9 cellular contexts compared by ENCODE assay signal in the genomic region with DNA sequence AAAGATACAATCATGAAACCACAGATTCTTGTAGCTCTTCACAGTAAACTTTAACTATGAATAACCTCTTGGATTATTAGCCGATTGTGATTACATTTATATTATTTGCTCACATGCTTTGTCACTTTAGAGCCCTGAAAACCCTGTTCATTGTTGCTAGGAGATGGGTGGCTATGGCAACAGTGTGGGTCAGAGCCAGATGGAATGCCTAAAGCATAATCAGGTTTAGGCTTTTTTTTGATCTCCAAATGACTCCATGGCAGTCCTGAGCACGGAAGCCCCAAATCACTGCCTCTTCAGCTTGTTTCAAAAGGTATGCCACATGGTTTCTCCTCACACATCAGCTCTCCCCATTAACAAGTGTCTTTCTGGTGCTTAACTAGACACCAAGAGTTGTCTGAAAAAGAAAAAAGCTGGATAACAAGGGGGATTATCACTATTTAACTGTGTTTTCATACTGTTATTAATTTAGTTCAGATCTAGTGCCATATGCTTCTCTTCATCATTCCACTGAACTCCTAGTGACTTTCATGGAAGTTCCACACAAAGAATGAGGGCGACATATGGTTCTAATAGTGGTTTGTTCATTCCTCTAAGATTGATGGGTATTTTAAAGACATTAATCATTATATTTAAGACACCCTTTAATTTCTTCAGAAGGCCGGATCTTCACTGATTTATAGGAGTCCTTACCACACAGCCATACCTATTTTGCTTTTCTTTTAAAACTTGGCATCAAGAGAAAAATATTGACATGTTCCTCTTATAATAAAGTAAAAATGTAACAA.
DNase-seq lines count a peak whose midpoint lies in the region; ATAC-seq lines count a peak whose summit lies in the region.
"Had no signal": no experiment of that assay in that cellular context is flagged by ENCODE, and none has a peak within 500 bp of the region (broad histone marks: within the 10 kb centered on the region; RNA-seq: fewer than 3 reads in every experiment).

No MANE protein-coding gene starts in this region.

- no peaks in the 10 kb centered on the region for H3K9me3 ChIP-seq in endocrine pancreas (ENCODE audit: control insufficient read depth, low read length)

- H3K4me1 ChIP-seq in endocrine pancreas (ENCODE audit: control insufficient read depth, insufficient read depth, low read length) = peaks cover 35% of the 10 kb centered on the region

- H3K27ac ChIP-seq in temporal lobe (ENCODE audit: low read depth, low read length) = peak overlapping the region; percentile 13

- H3K9ac ChIP-seq in endocrine pancreas (ENCODE audit: control insufficient read depth, insufficient read depth, low read length) = no peak overlapping the region

- H3K4me3 ChIP-seq in endocrine pancreas (ENCODE audit: control insufficient read depth, insufficient read depth, low read length) = peak overlapping the region; percentile 3

- no peak for ATAC-seq in HG03025 (IDR thresholded peaks at IDR 0.05; ENCODE audit: low FRiP score, unreplicated experiment)

- DNase-seq in NCI-H2227 (lab: John Stamatoyannopoulos, UW; ENCODE audit: unreplicated experiment) (peak; percentile 58), NCI-H2227 treated with DMSO at 0.1 percent for 48 hours (lab: John Stamatoyannopoulos, UW) (no peak), NCI-H446 treated with DMSO at 0.1 percent for 48 hours (lab: John Stamatoyannopoulos, UW) (peak; percentile 93), MV-4-11 (lab: John Stamatoyannopoulos, UW) (no peak)
- DNase-seq in activated naive CD4-positive, alpha-beta T cell treated with anti-CD3 and anti-CD28 coated beads, Interleukin-2, amount 50 U/mL, for 16 hours = no peak
- DNase-seq: amniotic stem cell had no signal

- no peaks in the 10 kb centered on the region for H3K27me3 ChIP-seq in endocrine pancreas (ENCODE audit: control insufficient read depth, insufficient read depth, low read length)

- H3K36me3 ChIP-seq in endocrine pancreas (ENCODE audit: control insufficient read depth, insufficient read depth, low read length) = no peaks in the 10 kb centered on the region

Comparison
In these comparisons a context has a peak if more than half of its experiments do, and no peak if none do; other contexts are left out.
1. DNase-seq: peak in NCI-H2227 (single experiment) and NCI-H446 treated with DMSO at 0.1 percent for 48 hours (single experiment); none in NCI-H2227 treated with DMSO at 0.1 percent for 48 hours (single experiment), activated naive CD4-positive, alpha-beta T cell treated with anti-CD3 and anti-CD28 coated beads, Interleukin-2, amount 50 U/mL, for 16 hours (single experiment) and MV-4-11 (single experiment).